11 cellular contexts compared by ENCODE assay signal in genomic region chr2:238847432-238847801, GRCh38. TPM values are rescaled to one million over a fixed set of nuclear protein-coding genes. Genes with fewer than 3 reads are reported as not detected.
DNase-seq lines count a peak whose midpoint lies in the region; ATAC-seq, FAIRE-seq and TF ChIP-seq lines count a peak whose summit lies in the region.
"Had no signal": no experiment of that assay in that cellular context is flagged by ENCODE, and none has a peak within 500 bp of the region (broad histone marks: within the 10 kb centered on the region; RNA-seq: fewer than 3 reads in every experiment).

No MANE protein-coding gene starts in this region.

- CTCF ChIA-PET in H1 (lab: Charles Lee; ENCODE audit: partially characterized antibody) = interaction anchor here (0.5 kb wide), 1 partner anchor 836 kb away, joined by 4 read pairs; no protein-coding TSS in a partner anchor

- H2BK120ac ChIP-seq in H1 (replicated peaks; ENCODE audit: low read depth, low read length) = no peak overlapping the region

- intact Hi-C loops in lower leg skin (cut with DNase I; ENCODE audit: low total_unique reads) (no loop called here), stomach (cut with DNase I; ENCODE audit: low total_unique reads) (no loop called here)

- no peak for ATAC-seq in HG03460 (IDR thresholded peaks at IDR 0.05; ENCODE audit: unreplicated experiment)
- no peak for ATAC-seq in HG03045 (IDR thresholded peaks at IDR 0.05; ENCODE audit: unreplicated experiment)
- no peak for ATAC-seq in GM19324 (IDR thresholded peaks at IDR 0.05; ENCODE audit: low FRiP score, unreplicated experiment)

- H3K4me1 ChIP-seq in HUES64 (ENCODE audit: insufficient read depth, low read length) (no peaks in the 10 kb centered on the region), H1 (replicated peaks in 1 of 4; ENCODE audit: control insufficient read depth in 3 of 4, insufficient read depth in 4 of 4, low read length in 3 of 4) (peaks cover 0 to 17% (median 5%) of the 10 kb centered on the region in 4 experiments; a peak in 5 of 7 replicates), stomach (peaks cover 22 to 39% (median 30%) of the 10 kb centered on the region in 4 donors)

- no peak overlapping the region for H3K27ac ChIP-seq in HUES64 (ENCODE audit: low read depth, low read length)
- no peak overlapping the region for H3K27ac ChIP-seq in H1 (ENCODE audit: low read depth, low read length)
- peak overlapping the region; percentile 60 to 89 (median 83) for H3K27ac ChIP-seq in stomach

- no peak overlapping the region for H2BK15ac ChIP-seq in H1 (ENCODE audit: low read length)

- peaks cover 96% of the 10 kb centered on the region for H3K27me3 ChIP-seq in HUES64 (ENCODE audit: insufficient read depth, low read length)
- H3K27me3 ChIP-seq in H1 (replicated peaks in 1 of 4; ENCODE audit: control insufficient read depth in 3 of 4, extremely low read depth in 1 of 4, insufficient read depth in 3 of 4, low read length in 3 of 4) = peaks cover 34 to 87% (median 69%) of the 10 kb centered on the region in 4 experiments
- H3K27me3 ChIP-seq in stomach = peaks cover 8 to 95% (median 43%) of the 10 kb centered on the region in 3 donors

- no peaks in the 10 kb centered on the region for H3K23me2 ChIP-seq in H1 (ENCODE audit: low read depth, low read length)

- POLR2A ChIA-PET in H1 (lab: Charles Lee; ENCODE audit: partially characterized antibody) = no interaction called here

- H3K36me3 ChIP-seq in HUES64 (ENCODE audit: insufficient read depth, low read length) (no peaks in the 10 kb centered on the region), H1 (ENCODE audit: control insufficient read depth in 2 of 4, insufficient read depth in 4 of 4, low read length in 3 of 4) (no peaks in the 10 kb centered on the region), stomach (no peaks in the 10 kb centered on the region)

- no peak overlapping the region for H2AK5ac ChIP-seq in H1 (ENCODE audit: low read depth, low read length)

- H3K4me2 ChIP-seq in H1 (ENCODE audit: insufficient read depth in 1 of 2, low read depth in 2 of 2, low read length in 2 of 2) = peak overlapping the region; percentile 85 to 95

- H3K4me3 ChIP-seq in HUES64 (ENCODE audit: low read length) = peak overlapping the region; percentile 49
- H3K4me3 ChIP-seq in H1 (ENCODE audit: extremely low read depth in 1 of 4, insufficient read depth in 2 of 4, low read depth in 3 of 4, low read length in 4 of 4) = peak overlapping the region; percentile 26 to 69 (median 42)
- peak overlapping the region; percentile 47 for H3K4me3 ChIP-seq in lower leg skin (ENCODE audit: low read depth, poor library complexity, severe bottlenecking)
- peak overlapping the region; percentile 61 to 63 (median 61) for H3K4me3 ChIP-seq in stomach

- H3K18ac ChIP-seq in H1 (ENCODE audit: extremely low read depth, low read length) = no peak overlapping the region; the same call in 1 of the 2 replicates

- H4K5ac ChIP-seq in H1 (ENCODE audit: insufficient read length, low read depth, low read length) = no peak overlapping the region

- H3K9me3 ChIP-seq in HUES64 (ENCODE audit: insufficient read depth, low read depth, low read length) (no peaks in the 10 kb centered on the region), H1 (ENCODE audit: insufficient read depth in 2 of 2, low read depth in 1 of 2, low read length in 1 of 2) (no peaks in the 10 kb centered on the region), stomach (no peaks in the 10 kb centered on the region)

- no peak for TF ChIP-seq EP300 in H1 (IDR thresholded peaks at IDR 0.05; ENCODE audit: borderline replicate concordance in 1 of 2, low read depth in 2 of 2, low read length in 2 of 2)
- no peak for TF ChIP-seq EP300 in stomach (IDR thresholded peaks at IDR 0.05)

- no peak overlapping the region for H2BK12ac ChIP-seq in H1 (ENCODE audit: low read depth, low read length)

- TF ChIP-seq POLR2A in H1 (IDR thresholded peaks at IDR 0.05; ENCODE audit: control extremely low read depth in 1 of 2, low read depth in 2 of 2, low read length in 2 of 2) (no peak), lower leg skin (IDR thresholded peaks at IDR 0.05) (no peak), stomach (IDR thresholded peaks at IDR 0.05) (no peak)

- 5% methylated on average over 28 of the region's 28 CpGs for WGBS in HUES64
- WGBS in H1 (ENCODE audit: extremely low coverage in 1 of 2, insufficient coverage in 1 of 2, insufficient read length in 1 of 2, insufficient replicate concordance in 2 of 2, low coverage in 1 of 2, low lambda C conversion rate in 2 of 2, missing lambda C conversion rate in 1 of 2), 2 experiments = 2% methylated on average over 13 of the region's 28 CpGs; no CpG with 5 or more reads in 1 of the 2 experiments
- WGBS in lower leg skin, 2 donors = 0% methylated on average over 1 of the region's 28 CpGs; no CpG with 5 or more reads in 1 of the 2 donors
- WGBS in stomach, 5 donors = 4 to 9% (median 6%) methylated on average over 6 to 28 of the region's 28 CpGs

- H3K9ac ChIP-seq in HUES64 (ENCODE audit: low read depth, low read length) (peak overlapping the region; percentile 54; the same call in 1 of the 2 replicates), H1 (replicated peaks in 1 of 4; ENCODE audit: extremely low read depth in 1 of 4, low read depth in 3 of 4, low read length in 3 of 4) (peak overlapping the region in 1 of 4 experiments; percentile 44; a peak in 1 of 7 replicates)

- H2BK5ac ChIP-seq in H1 (ENCODE audit: low read depth, low read length) = no peak overlapping the region

- TF ChIP-seq CTCF in H1 (IDR thresholded peaks at IDR 0.05; ENCODE audit: control extremely low read depth in 1 of 3, insufficient read depth in 1 of 3, low read depth in 1 of 3, low read length in 3 of 3) (no peak), lower leg skin (IDR thresholded peaks at IDR 0.05) (no peak), stomach (IDR thresholded peaks at IDR 0.05) (no peak)

- DNase-seq in H1 (ENCODE audit: low read depth in 1 of 2, low spot score in 2 of 2) (peak in 1 of 2 experiments; percentile 77), lower leg skin (ENCODE audit: low spot score in 2 of 2) (peak in 1 of 2 donors; percentile 87), stomach (no peak), NCI-H510A (lab: John Stamatoyannopoulos, UW) (no peak)
- DNase-seq: activated CD4-positive, alpha-beta memory T cell treated with anti-CD3 and anti-CD28 coated beads, Interleukin-2, amount 10 ng/mL, durations not matched to agents 7 days and 5 days; central memory CD4-positive, alpha-beta T cell had no signal

- H2BK20ac ChIP-seq in H1 (ENCODE audit: low read length) = no peak overlapping the region

- no peaks in the 10 kb centered on the region for H3K79me2 ChIP-seq in H1 (ENCODE audit: control insufficient read depth in 1 of 2, insufficient read depth in 2 of 2, low read length in 2 of 2)

- no peak overlapping the region for H3K23ac ChIP-seq in H1 (ENCODE audit: insufficient read length)

- TF ChIP-seq RAD21 in H1 (IDR thresholded peaks at IDR 0.05 in 1 of 2, conservative IDR thresholded peaks at IDR 0.05 in 1 of 2; ENCODE audit: low read depth in 2 of 2, low read length in 2 of 2) = no peak

- H4K91ac ChIP-seq in H1 (replicated peaks; ENCODE audit: insufficient read length, low read length) = no peak overlapping the region

- H3K56ac ChIP-seq in H1 (replicated peaks; ENCODE audit: insufficient read length, low read depth, low read length) = no peak overlapping the region

- peaks cover 0 to 6% of the 10 kb centered on the region in 2 experiments for H4K20me1 ChIP-seq in H1 (replicated peaks in 1 of 2; ENCODE audit: control insufficient read depth in 1 of 2, insufficient read depth in 2 of 2, low read length in 2 of 2)

- H3K14ac ChIP-seq in H1 (ENCODE audit: insufficient read length) = no peak overlapping the region

- H3K79me1 ChIP-seq in H1 (ENCODE audit: low read depth, low read length) = no peaks in the 10 kb centered on the region

- H3K4ac ChIP-seq in H1 (replicated peaks; ENCODE audit: insufficient read length, low read depth, low read length) = no peak overlapping the region

- no peak overlapping the region for H2AFZ ChIP-seq in H1 (ENCODE audit: low read length)

- no peak for FAIRE-seq in H1 (lab: Jason Lieb, UNC)

- H4K8ac ChIP-seq in H1 (ENCODE audit: extremely low read depth, insufficient read depth, low read length) = no peak overlapping the region

TF ChIP-seq in H1, 55 proteins besides CTCF, POLR2A, EP300 and RAD21:
- TF ChIP-seq FOSL1 (IDR thresholded peaks at IDR 0.05; ENCODE audit: insufficient read depth, low read depth, low read length) (no peak), KDM4A (IDR thresholded peaks at IDR 0.05; ENCODE audit: low read depth, low read length, severe bottlenecking) (peak; percentile 59), EZH2 (IDR thresholded peaks at IDR 0.05; ENCODE audit: low read depth, low read length, severe bottlenecking) (peak; percentile 78), KDM5A (IDR thresholded peaks at IDR 0.05; ENCODE audit: low read length) (no peak), TAF1 (IDR thresholded peaks at IDR 0.05; ENCODE audit: low read depth, low read length) (0 out of 2 replicates have a peak, but pooled peaks have one; percentile 3)

RNA-seq across cellular contexts. Expression of gene TWIST2, which starts 0.5 kb away (rescaled TPM):
- 1.9 TPM for polyA plus RNA-seq in HUES64 (2013, experiment 1 of 2)
- 3.5 TPM for polyA plus RNA-seq in HUES64 (2013, experiment 2 of 2)
- 2.1 and 2.6 TPM in 2 replicates for total RNA-seq in H1 (2021; fragmentation: NEBNext Ultra II Directional; extraction: Animal tissue kit (Norgen Biotek cat#: 25700))
- polyA plus RNA-seq in H1 (2011; rRNA removed) (4.3 and 5.4 TPM in 2 replicates), stomach (10 to 100 TPM in 2 of 3 donors, 1 to 10 TPM in 1; 5.6 to 13.0 (median 11.6) TPM)
- polyA plus RNA-seq in H1 (2011; cell fraction: cytosol; rRNA removed) = 4.8 TPM
- 2.7 TPM for polyA plus RNA-seq in H1 (2011; cell fraction: nucleus; rRNA removed)
- 2.3 to 3.8 TPM (median 3.3 TPM) in 4 replicates for polyA plus RNA-seq in H1 (2012, experiment 1 of 2)
- polyA plus RNA-seq in H1 (2012, experiment 2 of 2) = 4.1 TPM
- 2.4 TPM for polyA plus RNA-seq in H1 (2013, experiment 1 of 2)
- 2.4 TPM for polyA plus RNA-seq in H1 (2013, experiment 2 of 2)
- polyA minus RNA-seq in H1 (2011; rRNA and poly(A)+ RNA removed) = 0.93 and 1.2 TPM in 2 replicates
- polyA minus RNA-seq in H1 (2011; cell fraction: cytosol; rRNA and poly(A)+ RNA removed) = 1.9 TPM
- polyA minus RNA-seq in H1 (2011; cell fraction: nucleus; rRNA and poly(A)+ RNA removed) = 7.0 TPM
- total RNA-seq in lower leg skin (10 to 100 TPM; 36.5 to 47.8 (median 38.5) TPM), stomach (10 to 100 TPM in 3 of 5 donors, 1 to 10 TPM in 1, under 1 TPM in 1; 0.58 to 58.0 (median 22.8) TPM)
- total RNA-seq: activated CD4-positive, alpha-beta memory T cell treated with anti-CD3 and anti-CD28 coated beads, Interleukin-2, amount 10 ng/mL, durations not matched to agents 7 days and 5 days; OCI-LY7 had no signal

Comparison
In these comparisons a context has a peak if more than half of its experiments do, and no peak if none do; other contexts are left out.
1. H3K27ac ChIP-seq: peak in stomach (5 of 5); none in HUES64 (single experiment) and H1 (single experiment).
2. Peak in every context shown above with its lines, with median percentiles within 50 percentile points of each other: H3K4me3 ChIP-seq.